In genomic region chr1:23657659-23658275, GRCh38 we compare ENCODE assay signal across 8 cellular contexts. TPM values are rescaled to one million over a fixed set of nuclear protein-coding genes. Genes with fewer than 3 reads are reported as not detected.
DNase-seq lines count a peak whose midpoint lies in the region; ATAC-seq and TF ChIP-seq lines count a peak whose summit lies in the region.

No MANE protein-coding gene starts in this region.

- H3K4me1 Mint-ChIP-seq in activated CD4-positive, alpha-beta T cell treated with anti-CD3 and anti-CD28 coated beads for 36 hours, result no peaks in the 10 kb centered on the region

- no peak overlapping the region for H3K27ac ChIP-seq in gastroesophageal sphincter
- no peak overlapping the region for H3K27ac ChIP-seq in vagina

- WGBS in gastroesophageal sphincter (ENCODE audit: low coverage in 1 of 2), 2 donors, result 48 to 61% methylated on average over 4 to 5 of the region's 7 CpGs

- no peak for TF ChIP-seq POLR2A in gastroesophageal sphincter (IDR thresholded peaks at IDR 0.05)
- no peak for TF ChIP-seq POLR2A in vagina (IDR thresholded peaks at IDR 0.05)

- H3K4me1 ChIP-seq in gastroesophageal sphincter, result no peaks in the 10 kb centered on the region
- no peaks in the 10 kb centered on the region for H3K4me1 ChIP-seq in vagina

- no peak for TF ChIP-seq EP300 in gastroesophageal sphincter (IDR thresholded peaks at IDR 0.05)

- H3K27ac Mint-ChIP-seq in activated CD4-positive, alpha-beta T cell treated with anti-CD3 and anti-CD28 coated beads for 36 hours, result no peak overlapping the region

- H3K27me3 ChIP-seq in gastroesophageal sphincter (peaks cover 53% of the 10 kb centered on the region), vagina (no peaks in the 10 kb centered on the region)

- H3K36me3 Mint-ChIP-seq in activated CD4-positive, alpha-beta T cell treated with anti-CD3 and anti-CD28 coated beads for 36 hours (ENCODE audit: low read depth), result no peaks in the 10 kb centered on the region

- H3K4me3 ChIP-seq in gastroesophageal sphincter (no peak overlapping the region), retinal pigment epithelial cell (ENCODE audit: low read length) (no peak overlapping the region), vagina (no peak overlapping the region)

- no peaks in the 10 kb centered on the region for H3K9me3 Mint-ChIP-seq in activated CD4-positive, alpha-beta T cell treated with anti-CD3 and anti-CD28 coated beads for 36 hours (ENCODE audit: low read depth)

- intact Hi-C loops in activated CD4-positive, alpha-beta T cell treated with anti-CD3 and anti-CD28 coated beads for 36 hours (cut with DNase I, micrococcal nuclease), result no loop called here
- intact Hi-C loops in vagina (cut with DNase I), result no loop called here

- H3K36me3 ChIP-seq in gastroesophageal sphincter (no peaks in the 10 kb centered on the region), vagina (no peaks in the 10 kb centered on the region)

- TF ChIP-seq CTCF in gastroesophageal sphincter (IDR thresholded peaks at IDR 0.05) (peak in 2 of 4 experiments; percentile 62 to 64), retinal pigment epithelial cell (conservative IDR thresholded peaks at IDR 0.05; ENCODE audit: low read depth, low read length) (peak; percentile 96), vagina (IDR thresholded peaks at IDR 0.05) (peak in 1 of 3 experiments; percentile 43)

- no peaks in the 10 kb centered on the region for H3K27me3 Mint-ChIP-seq in activated CD4-positive, alpha-beta T cell treated with anti-CD3 and anti-CD28 coated beads for 36 hours

- peak; percentile 72 for DNase-seq in activated CD4-positive, alpha-beta T cell treated with anti-CD3 and anti-CD28 coated beads for 36 hours
- no peak for DNase-seq in activated CD4-positive, alpha-beta T cell treated with anti-CD3 and anti-CD28 coated beads for 1 hour
- DNase-seq in NCI-H226 (peak; percentile 19), retinal pigment epithelial cell (ENCODE audit: low read depth) (no peak), vagina (ENCODE audit: extremely low spot score in 2 of 2) (no peak)
- DNase-seq in activated CD8-positive, alpha-beta memory T cell treated with anti-CD3 and anti-CD28 coated beads, Interleukin-2, amount 50 U/mL, for 4 hours, result peak; percentile 36

- POLR2A ChIA-PET in activated CD4-positive, alpha-beta T cell treated with anti-CD3 and anti-CD28 coated beads for 36 hours (lab: Charles Lee), result interaction anchor here (0.7 kb wide), 1 partner anchor 66 kb away, joined by 3 read pairs; no protein-coding TSS in a partner anchor

- no peak overlapping the region for H3K4me3 Mint-ChIP-seq in activated CD4-positive, alpha-beta T cell treated with anti-CD3 and anti-CD28 coated beads for 36 hours

- CTCF ChIA-PET in activated CD4-positive, alpha-beta T cell treated with anti-CD3 and anti-CD28 coated beads for 36 hours (lab: Charles Lee), result interaction anchor here (0.6 to 4.0 kb wide), 14 partner anchors 12 to 188 kb away, joined by 3 to 21 read pairs (median 6); partner anchors contain the start of gene RPL11

- H3K9me3 ChIP-seq in gastroesophageal sphincter (no peaks in the 10 kb centered on the region), vagina (no peaks in the 10 kb centered on the region)

- ATAC-seq in activated CD4-positive, alpha-beta T cell treated with anti-CD3 and anti-CD28 coated beads for 36 hours, result peak; percentile 91
- ATAC-seq in gastroesophageal sphincter (peak; percentile 63), GM18511 (IDR thresholded peaks at IDR 0.05; ENCODE audit: unreplicated experiment) (no peak)

RNA-seq across cellular contexts. Expression of gene RPL11, which starts 33.8 kb away (rescaled TPM):
- 1,000 to 10,000 TPM; 1,003 to 1,481 TPM for total RNA-seq in activated CD4-positive, alpha-beta T cell treated with anti-CD3 and anti-CD28 coated beads for 36 hours
- 1,000 to 10,000 TPM in 2 of 4 donors, 100 to 1,000 TPM in 2; 636 to 1,268 (median 935) TPM for total RNA-seq in gastroesophageal sphincter
- total RNA-seq in vagina, result 948 TPM

Comparison
In these comparisons a context has a peak if more than half of its experiments do, and no peak if none do; other contexts are left out.
1. DNase-seq: peak in activated CD4-positive, alpha-beta T cell treated with anti-CD3 and anti-CD28 coated beads for 36 hours (single experiment), NCI-H226 (single experiment) and activated CD8-positive, alpha-beta memory T cell treated with anti-CD3 and anti-CD28 coated beads, Interleukin-2, amount 50 U/mL, for 4 hours (single experiment); none in activated CD4-positive, alpha-beta T cell treated with anti-CD3 and anti-CD28 coated beads for 1 hour (single experiment), retinal pigment epithelial cell (single experiment) and vagina (0 of 2).